16 cellular contexts compared by ENCODE assay signal in the genomic region with DNA sequence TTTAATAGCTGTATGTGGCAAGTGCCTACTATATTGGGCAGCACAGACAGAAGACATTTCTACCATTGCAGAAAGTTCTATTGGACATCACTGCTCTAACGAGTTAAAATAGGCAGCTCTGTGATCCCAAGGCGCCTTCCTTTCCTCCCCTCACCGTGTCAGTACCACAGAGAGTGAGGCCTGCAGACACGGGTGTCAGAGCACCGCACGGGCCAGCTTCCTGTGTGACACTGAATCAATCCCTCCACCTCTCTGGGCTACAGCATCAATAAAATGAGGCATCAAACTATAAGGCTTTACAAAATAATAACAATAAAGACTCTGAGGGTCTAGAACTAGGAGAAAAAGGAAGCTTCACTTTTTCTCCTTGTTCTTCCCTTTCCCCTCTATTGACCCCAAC.
DNase-seq lines count a peak whose midpoint lies in the region; ATAC-seq and TF ChIP-seq lines count a peak whose summit lies in the region.
"Had no signal": no experiment of that assay in that cellular context is flagged by ENCODE, and none has a peak within 500 bp of the region (broad histone marks: within the 10 kb centered on the region; RNA-seq: fewer than 3 reads in every experiment).

No MANE protein-coding gene starts in this region.

- 91 to 100% methylated on average over 1 to 6 of the region's 6 CpGs for WGBS in endodermal cell (ENCODE audit: insufficient coverage in 1 of 2, insufficient read length in 1 of 2), 2 experiments
- WGBS in neuronal stem cell (ENCODE audit: extremely low coverage in 2 of 2, insufficient read length in 2 of 2, insufficient replicate concordance in 1 of 2), 2 donors = no CpG with 5 or more reads among the region's 6 CpGs

- H3K4me3 ChIP-seq in endodermal cell (ENCODE audit: low read length) = no peak overlapping the region
- no peak overlapping the region for H3K4me3 ChIP-seq in neuronal stem cell (ENCODE audit: low read length in 2 of 2)
- H3K4me3 ChIP-seq in gastrocnemius medialis = no peak overlapping the region

- H3K27ac ChIP-seq in endodermal cell (ENCODE audit: low read depth, low read length) (no peak overlapping the region), neuronal stem cell (replicated peaks; ENCODE audit: low read length) (peak overlapping the region; percentile 66), gastrocnemius medialis (no peak overlapping the region)
- H3K27ac ChIP-seq: 22Rv1, HL-60 had no signal

- no peaks in the 10 kb centered on the region for H3K27me3 ChIP-seq in endodermal cell (ENCODE audit: control insufficient read depth, insufficient read depth, low read length, poor library complexity, severe bottlenecking)
- H3K27me3 ChIP-seq in neuronal stem cell (ENCODE audit: control insufficient read depth in 3 of 3, insufficient read depth in 3 of 3, low read depth in 1 of 3, low read length in 3 of 3) = peaks cover 0 to 54% (median 0%) of the 10 kb centered on the region in 3 experiments
- H3K27me3 ChIP-seq in gastrocnemius medialis = peaks cover 11 to 15% (median 12%) of the 10 kb centered on the region in 3 donors

- CTCF ChIA-PET in activated CD8-positive, alpha-beta memory T cell treated with anti-CD3 and anti-CD28 coated beads, Interleukin-2, amount 10 ng/mL, durations not matched to agents 7 days and 5 days (lab: Charles Lee) = no interaction called here
- CTCF ChIA-PET in activated naive CD4-positive, alpha-beta T cell treated with anti-CD3 and anti-CD28 coated beads, Interleukin-2, amount 10 ng/mL, durations not matched to agents 7 days and 5 days (lab: Charles Lee) = no interaction called here

- no peak overlapping the region for H3K4ac ChIP-seq in neuronal stem cell (ENCODE audit: low read length)

- H4K91ac ChIP-seq in neuronal stem cell (ENCODE audit: low read depth, low read length, poor library complexity) = no peak overlapping the region

- H3K9ac ChIP-seq in endodermal cell (ENCODE audit: extremely low read depth, low read length, poor library complexity, severe bottlenecking) (no peak overlapping the region), neuronal stem cell (ENCODE audit: low read depth, low read length, poor library complexity) (no peak overlapping the region)

- no peak for ATAC-seq in activated CD8-positive, alpha-beta memory T cell treated with anti-CD3 and anti-CD28 coated beads, Interleukin-2, amount 10 ng/mL, durations not matched to agents 7 days and 5 days
- ATAC-seq in GM18861 (IDR thresholded peaks at IDR 0.05; ENCODE audit: unreplicated experiment) (no peak), gastrocnemius medialis (no peak)

- H2BK120ac ChIP-seq in neuronal stem cell (ENCODE audit: low read depth, low read length) = no peak overlapping the region

- H2BK15ac ChIP-seq in neuronal stem cell (ENCODE audit: low read length) = no peak overlapping the region

- H2BK5ac ChIP-seq in neuronal stem cell (ENCODE audit: low read length) = no peak overlapping the region

- no peaks in the 10 kb centered on the region for H3K36me3 Mint-ChIP-seq in activated CD8-positive, alpha-beta memory T cell treated with anti-CD3 and anti-CD28 coated beads, Interleukin-2, amount 10 ng/mL, durations not matched to agents 7 days and 5 days
- H3K36me3 Mint-ChIP-seq in endodermal cell (ENCODE audit: low read depth) (no peaks in the 10 kb centered on the region), type B pancreatic cell (no peaks in the 10 kb centered on the region)
- no peaks in the 10 kb centered on the region for H3K36me3 Mint-ChIP-seq in activated naive CD4-positive, alpha-beta T cell treated with anti-CD3 and anti-CD28 coated beads, Interleukin-2, amount 10 ng/mL, durations not matched to agents 7 days and 5 days
- H3K36me3 Mint-ChIP-seq: CD4-positive, alpha-beta memory T cell had no signal

- no peak overlapping the region for H3K23ac ChIP-seq in neuronal stem cell (ENCODE audit: low read depth, low read length, poor library complexity)

- peak; percentile 28 for DNase-seq in activated CD8-positive, alpha-beta memory T cell treated with anti-CD3 and anti-CD28 coated beads, Interleukin-2, amount 10 ng/mL, durations not matched to agents 7 days and 5 days
- DNase-seq in activated CD8-positive, alpha-beta memory T cell treated with anti-CD3 and anti-CD28 coated beads for 24 hours = no peak
- DNase-seq in endodermal cell (peak; percentile 28), neuronal stem cell (ENCODE audit: low spot score) (no peak), type B pancreatic cell (ENCODE audit: extremely low spot score, unreplicated experiment) (peak; percentile 16), gastrocnemius medialis (no peak)
- DNase-seq in activated naive CD4-positive, alpha-beta T cell treated with anti-CD3 and anti-CD28 coated beads, Interleukin-2, amount 10 ng/mL, durations not matched to agents 7 days and 5 days = no peak
- DNase-seq: Calu3; CD4-positive, alpha-beta memory T cell; NCI-H187; NCI-H226; NK-92 treated with Interleukin-12 subunit alpha and Interleukin-12 subunit beta, amount 100 ng/mL, for 24 hours had no signal

- H3K27ac Mint-ChIP-seq in activated CD8-positive, alpha-beta memory T cell treated with anti-CD3 and anti-CD28 coated beads, Interleukin-2, amount 10 ng/mL, durations not matched to agents 7 days and 5 days = no peak overlapping the region
- no peak overlapping the region for H3K27ac Mint-ChIP-seq in endodermal cell
- no peak overlapping the region for H3K27ac Mint-ChIP-seq in type B pancreatic cell
- no peak overlapping the region for H3K27ac Mint-ChIP-seq in activated naive CD4-positive, alpha-beta T cell treated with anti-CD3 and anti-CD28 coated beads, Interleukin-2, amount 10 ng/mL, durations not matched to agents 7 days and 5 days
- H3K27ac Mint-ChIP-seq: B cell; CD4-positive, alpha-beta memory T cell had no signal

- H3K27me3 Mint-ChIP-seq in activated CD8-positive, alpha-beta memory T cell treated with anti-CD3 and anti-CD28 coated beads, Interleukin-2, amount 10 ng/mL, durations not matched to agents 7 days and 5 days = peaks cover 16% of the 10 kb centered on the region
- H3K27me3 Mint-ChIP-seq in endodermal cell (ENCODE audit: insufficient read depth) (peaks cover 13% of the 10 kb centered on the region), type B pancreatic cell (peaks cover 49% of the 10 kb centered on the region)
- H3K27me3 Mint-ChIP-seq in activated naive CD4-positive, alpha-beta T cell treated with anti-CD3 and anti-CD28 coated beads, Interleukin-2, amount 10 ng/mL, durations not matched to agents 7 days and 5 days = peaks cover 16% of the 10 kb centered on the region

- H3K4me2 ChIP-seq in neuronal stem cell (ENCODE audit: insufficient read depth, low read length, poor library complexity, severe bottlenecking) = no peak overlapping the region

- no peaks in the 10 kb centered on the region for H3K4me1 Mint-ChIP-seq in activated CD8-positive, alpha-beta memory T cell treated with anti-CD3 and anti-CD28 coated beads, Interleukin-2, amount 10 ng/mL, durations not matched to agents 7 days and 5 days
- H3K4me1 Mint-ChIP-seq in endodermal cell (peaks cover 30% of the 10 kb centered on the region), type B pancreatic cell (ENCODE audit: unreplicated experiment) (peaks cover 48% of the 10 kb centered on the region)
- H3K4me1 Mint-ChIP-seq in activated naive CD4-positive, alpha-beta T cell treated with anti-CD3 and anti-CD28 coated beads, Interleukin-2, amount 10 ng/mL, durations not matched to agents 7 days and 5 days = no peaks in the 10 kb centered on the region
- H3K4me1 Mint-ChIP-seq: B cell; CD4-positive, alpha-beta memory T cell had no signal

- no peak overlapping the region for H3K18ac ChIP-seq in neuronal stem cell (ENCODE audit: low read length)

- H3K4me3 Mint-ChIP-seq in activated CD8-positive, alpha-beta memory T cell treated with anti-CD3 and anti-CD28 coated beads, Interleukin-2, amount 10 ng/mL, durations not matched to agents 7 days and 5 days = no peak overlapping the region
- H3K4me3 Mint-ChIP-seq in endodermal cell = no peak overlapping the region
- no peak overlapping the region for H3K4me3 Mint-ChIP-seq in type B pancreatic cell
- H3K4me3 Mint-ChIP-seq in activated naive CD4-positive, alpha-beta T cell treated with anti-CD3 and anti-CD28 coated beads, Interleukin-2, amount 10 ng/mL, durations not matched to agents 7 days and 5 days = no peak overlapping the region
- H3K4me3 Mint-ChIP-seq: B cell; CD4-positive, alpha-beta memory T cell had no signal

- H3K4me1 ChIP-seq in endodermal cell (ENCODE audit: control insufficient read depth, insufficient read depth, low read length) (peaks cover 16% of the 10 kb centered on the region), neuronal stem cell (ENCODE audit: control insufficient read depth in 2 of 2, insufficient read depth in 1 of 2, low read depth in 1 of 2, low read length in 2 of 2) (peaks cover 0 to 32% of the 10 kb centered on the region in 2 donors), gastrocnemius medialis (no peaks in the 10 kb centered on the region)

- TF ChIP-seq CTCF in endodermal cell (conservative IDR thresholded peaks at IDR 0.05) (no peak), type B pancreatic cell (conservative IDR thresholded peaks at IDR 0.05) (no peak), gastrocnemius medialis (IDR thresholded peaks at IDR 0.05 in 4 of 5, conservative IDR thresholded peaks at IDR 0.05 in 1 of 5) (no peak)

- in situ Hi-C loops in gastrocnemius medialis (cut with MboI; ENCODE audit: low sequenced_read_pairs in 4 of 4) = no loop called here

- H3K9me3 ChIP-seq in endodermal cell (ENCODE audit: control insufficient read depth, low read length) (no peaks in the 10 kb centered on the region), neuronal stem cell (replicated peaks in 1 of 2; ENCODE audit: control insufficient read depth in 2 of 2, insufficient read depth in 1 of 2, low read depth in 1 of 2, low read length in 2 of 2) (no peaks in the 10 kb centered on the region), gastrocnemius medialis (no peaks in the 10 kb centered on the region)

- H3K36me3 ChIP-seq in endodermal cell (ENCODE audit: control insufficient read depth, insufficient read depth, low read length) (no peaks in the 10 kb centered on the region), neuronal stem cell (replicated peaks in 1 of 2; ENCODE audit: control insufficient read depth in 2 of 2, insufficient read depth in 2 of 2, low read length in 2 of 2) (no peaks in the 10 kb centered on the region), gastrocnemius medialis (no peaks in the 10 kb centered on the region)

- H3K14ac ChIP-seq in neuronal stem cell (ENCODE audit: low read length) = no peak overlapping the region

- no peaks in the 10 kb centered on the region for H3K9me3 Mint-ChIP-seq in activated CD8-positive, alpha-beta memory T cell treated with anti-CD3 and anti-CD28 coated beads, Interleukin-2, amount 10 ng/mL, durations not matched to agents 7 days and 5 days (ENCODE audit: low read depth)
- H3K9me3 Mint-ChIP-seq in endodermal cell (no peaks in the 10 kb centered on the region), type B pancreatic cell (no peaks in the 10 kb centered on the region)
- no peaks in the 10 kb centered on the region for H3K9me3 Mint-ChIP-seq in activated naive CD4-positive, alpha-beta T cell treated with anti-CD3 and anti-CD28 coated beads, Interleukin-2, amount 10 ng/mL, durations not matched to agents 7 days and 5 days
- H3K9me3 Mint-ChIP-seq: CD4-positive, alpha-beta memory T cell had no signal

- H2AK5ac ChIP-seq in neuronal stem cell (ENCODE audit: low read depth, low read length) = no peak overlapping the region

- no peak overlapping the region for H2BK12ac ChIP-seq in neuronal stem cell (ENCODE audit: low read length)

- no peaks in the 10 kb centered on the region for H3K79me1 ChIP-seq in neuronal stem cell (ENCODE audit: low read depth, low read length)

- TF ChIP-seq POLR2A in gastrocnemius medialis (IDR thresholded peaks at IDR 0.05) = no peak

- intact Hi-C loops in gastrocnemius medialis (cut with DNase I; ENCODE audit: low total_unique reads) = no loop called here

- no peak overlapping the region for H4K8ac ChIP-seq in neuronal stem cell (ENCODE audit: low read depth, low read length)

- H2AFZ ChIP-seq in neuronal stem cell (ENCODE audit: low read length) = no peak overlapping the region

Comparison
In these comparisons a context has a peak if more than half of its experiments do, and no peak if none do; other contexts are left out.
1. DNase-seq: peak in activated CD8-positive, alpha-beta memory T cell treated with anti-CD3 and anti-CD28 coated beads, Interleukin-2, amount 10 ng/mL, durations not matched to agents 7 days and 5 days (single experiment), endodermal cell (single experiment) and type B pancreatic cell (single experiment); none in activated CD8-positive, alpha-beta memory T cell treated with anti-CD3 and anti-CD28 coated beads for 24 hours (single experiment), neuronal stem cell (single experiment), activated naive CD4-positive, alpha-beta T cell treated with anti-CD3 and anti-CD28 coated beads, Interleukin-2, amount 10 ng/mL, durations not matched to agents 7 days and 5 days (single experiment) and gastrocnemius medialis (0 of 2).